ENCODE assay signal across 9 cellular contexts in the genomic region with DNA sequence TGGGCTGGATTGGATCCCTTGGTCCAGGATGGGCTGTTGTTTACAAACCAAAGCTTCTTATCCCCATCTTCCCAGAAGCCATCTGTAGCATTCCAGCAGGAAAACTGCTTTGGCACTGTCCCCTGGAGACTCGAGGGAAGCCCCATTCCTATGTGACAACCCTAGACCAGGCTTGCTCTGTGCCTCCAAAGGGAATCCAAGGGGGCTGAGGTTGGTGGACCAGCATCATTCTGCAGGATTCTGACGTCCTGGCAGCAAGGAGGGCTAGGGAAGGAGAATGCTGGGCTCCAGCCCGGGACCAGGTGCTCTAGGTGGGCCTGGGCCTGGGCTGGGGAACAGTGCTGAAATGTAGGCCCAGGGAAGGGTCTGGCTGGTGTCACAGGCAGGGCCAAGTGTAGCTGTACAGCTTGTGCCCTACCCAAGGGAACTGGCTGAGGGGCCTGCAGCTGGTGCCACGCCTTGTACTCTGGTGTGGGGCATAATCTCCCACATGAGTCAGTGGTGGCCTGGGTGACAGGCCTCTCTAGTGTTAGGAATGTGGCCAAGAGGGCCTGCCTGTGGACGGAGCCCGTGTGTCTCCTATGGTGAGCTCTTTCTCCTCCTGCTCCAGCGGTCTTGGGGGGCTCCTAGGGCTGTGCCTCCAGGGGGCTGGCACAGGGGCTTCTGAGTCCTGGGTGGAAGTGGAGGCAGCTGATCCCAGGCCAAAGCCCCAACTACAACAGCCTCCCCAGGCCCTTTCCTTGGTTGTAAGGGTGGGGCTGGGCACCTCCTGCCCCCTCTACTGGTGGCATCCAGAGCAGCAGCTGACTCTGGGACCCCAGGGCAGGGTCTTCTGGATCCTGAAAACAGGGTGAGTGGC. TPM values are rescaled to one million over a fixed set of nuclear protein-coding genes. Genes with fewer than 3 reads are reported as not detected.
DNase-seq lines count a peak whose midpoint lies in the region; ATAC-seq, FAIRE-seq and TF ChIP-seq lines count a peak whose summit lies in the region.
"Had no signal": no experiment of that assay in that cellular context is flagged by ENCODE, and none has a peak within 500 bp of the region (broad histone marks: within the 10 kb centered on the region; RNA-seq: fewer than 3 reads in every experiment).

No MANE protein-coding gene starts in this region.

- no peaks in the 10 kb centered on the region for H3K36me3 Mint-ChIP-seq in endothelial cell (ENCODE audit: low read depth, unreplicated experiment)
- H3K36me3 Mint-ChIP-seq: activated naive CD8-positive, alpha-beta T cell treated with anti-CD3 and anti-CD28 coated beads, Interleukin-2, amount 10 ng/mL, durations not matched to agents 7 days and 5 days had no signal

- ATAC-seq in GM19452 (IDR thresholded peaks at IDR 0.05; ENCODE audit: unreplicated experiment) (no peak), HG03354 (IDR thresholded peaks at IDR 0.05; ENCODE audit: poor library complexity, severe bottlenecking, unreplicated experiment) (no peak)

- H3K27me3 Mint-ChIP-seq in endothelial cell (ENCODE audit: unreplicated experiment): peaks cover 17% of the 10 kb centered on the region
- H3K27me3 Mint-ChIP-seq: activated naive CD8-positive, alpha-beta T cell treated with anti-CD3 and anti-CD28 coated beads, Interleukin-2, amount 10 ng/mL, durations not matched to agents 7 days and 5 days had no signal

- FAIRE-seq in GM12891 (lab: Jason Lieb, UNC): no peak

- DNase-seq in Caki2 (ENCODE audit: low read depth) (peak; percentile 60), M059J (ENCODE audit: low read depth) (peak; percentile 74), endothelial cell (ENCODE audit: low spot score) (no peak), occipital lobe (lab: John Stamatoyannopoulos, UW) (peak; percentile 46), GM12891 (ENCODE audit: insufficient read length, low spot score) (no peak), NCI-H128 (lab: John Stamatoyannopoulos, UW; ENCODE audit: unreplicated experiment) (no peak)
- DNase-seq: activated naive CD8-positive, alpha-beta T cell treated with anti-CD3 and anti-CD28 coated beads, Interleukin-2, amount 10 ng/mL, durations not matched to agents 7 days and 5 days had no signal

- in situ Hi-C loops in Caki2 (cut with HindIII; ENCODE audit: low pct_unique_long_range_greater_than_20kb, low sequenced_read_pairs): no loop called here

- no peak overlapping the region for H3K27ac Mint-ChIP-seq in endothelial cell (ENCODE audit: unreplicated experiment)

- peaks cover 12% of the 10 kb centered on the region for H3K4me1 Mint-ChIP-seq in endothelial cell (ENCODE audit: unreplicated experiment)

- no peak for TF ChIP-seq POLR2A in GM12891 (IDR thresholded peaks at IDR 0.05; ENCODE audit: low read depth, low read length)

- TF ChIP-seq CTCF in endothelial cell (IDR thresholded peaks at IDR 0.05; ENCODE audit: unreplicated experiment): peak; percentile 23

- H3K4me3 Mint-ChIP-seq in endothelial cell (ENCODE audit: unreplicated experiment): no peak overlapping the region
- H3K4me3 Mint-ChIP-seq: activated naive CD8-positive, alpha-beta T cell treated with anti-CD3 and anti-CD28 coated beads, Interleukin-2, amount 10 ng/mL, durations not matched to agents 7 days and 5 days had no signal

- no peaks in the 10 kb centered on the region for H3K9me3 Mint-ChIP-seq in endothelial cell (ENCODE audit: unreplicated experiment)
- H3K9me3 Mint-ChIP-seq: activated naive CD8-positive, alpha-beta T cell treated with anti-CD3 and anti-CD28 coated beads, Interleukin-2, amount 10 ng/mL, durations not matched to agents 7 days and 5 days had no signal

TF ChIP-seq in GM12891, 5 proteins besides CTCF, POLR2A, EP300 and RAD21:
- no peak for TF ChIP-seq SPI1 (IDR thresholded peaks at IDR 0.05; ENCODE audit: low read depth, low read length)

RNA-seq across cellular contexts. Expression of gene TRIM8, which starts 25.2 kb away (rescaled TPM):
- 69.2 and 73.4 TPM in 2 replicates for total RNA-seq in Caki2 (2014; rRNA removed; shearing (Covaris generic); ENCODE audit: low replicate concordance)
- 28.8 and 58.1 TPM in 2 replicates for total RNA-seq in M059J (2014; rRNA removed; shearing (Covaris generic))
- total RNA-seq in endothelial cell (ENCODE audit: unreplicated experiment) (219 TPM), occipital lobe (23.4 TPM)
- 33.9 TPM for polyA plus RNA-seq in GM12891 (2012; ENCODE audit: low read depth, missing spikeins)

RNA-seq across cellular contexts. Expression of gene ARL3, which starts 44.8 kb away (rescaled TPM):
- 9.1 and 14.3 TPM in 2 replicates for total RNA-seq in Caki2 (2014; rRNA removed; shearing (Covaris generic); ENCODE audit: low replicate concordance)
- 9.1 and 11.9 TPM in 2 replicates for total RNA-seq in M059J (2014; rRNA removed; shearing (Covaris generic))
- 9.0 TPM for total RNA-seq in endothelial cell (ENCODE audit: unreplicated experiment)
- total RNA-seq in occipital lobe: 31.2 TPM
- 9.7 TPM for polyA plus RNA-seq in GM12891 (2012; ENCODE audit: low read depth, missing spikeins)

RNA-seq across cellular contexts. Expression of gene SFXN2, which starts 45.0 kb away (rescaled TPM):
- total RNA-seq in Caki2 (2014; rRNA removed; shearing (Covaris generic); ENCODE audit: low replicate concordance): 9.5 and 22.1 TPM in 2 replicates
- 0.98 and 4.5 TPM in 2 replicates for total RNA-seq in M059J (2014; rRNA removed; shearing (Covaris generic))
- total RNA-seq in endothelial cell (ENCODE audit: unreplicated experiment): 6.3 TPM
- total RNA-seq in occipital lobe: 4.8 TPM
- 15.4 TPM for polyA plus RNA-seq in GM12891 (2012; ENCODE audit: low read depth, missing spikeins)

Comparison
In these comparisons a context has a peak if more than half of its experiments do, and no peak if none do; other contexts are left out.
1. DNase-seq: peak in Caki2 (single experiment), M059J (single experiment) and occipital lobe (single experiment); none in endothelial cell (single experiment), GM12891 (single experiment) and NCI-H128 (single experiment).